ENCODE assay signal across 8 cellular contexts in the genomic region with DNA sequence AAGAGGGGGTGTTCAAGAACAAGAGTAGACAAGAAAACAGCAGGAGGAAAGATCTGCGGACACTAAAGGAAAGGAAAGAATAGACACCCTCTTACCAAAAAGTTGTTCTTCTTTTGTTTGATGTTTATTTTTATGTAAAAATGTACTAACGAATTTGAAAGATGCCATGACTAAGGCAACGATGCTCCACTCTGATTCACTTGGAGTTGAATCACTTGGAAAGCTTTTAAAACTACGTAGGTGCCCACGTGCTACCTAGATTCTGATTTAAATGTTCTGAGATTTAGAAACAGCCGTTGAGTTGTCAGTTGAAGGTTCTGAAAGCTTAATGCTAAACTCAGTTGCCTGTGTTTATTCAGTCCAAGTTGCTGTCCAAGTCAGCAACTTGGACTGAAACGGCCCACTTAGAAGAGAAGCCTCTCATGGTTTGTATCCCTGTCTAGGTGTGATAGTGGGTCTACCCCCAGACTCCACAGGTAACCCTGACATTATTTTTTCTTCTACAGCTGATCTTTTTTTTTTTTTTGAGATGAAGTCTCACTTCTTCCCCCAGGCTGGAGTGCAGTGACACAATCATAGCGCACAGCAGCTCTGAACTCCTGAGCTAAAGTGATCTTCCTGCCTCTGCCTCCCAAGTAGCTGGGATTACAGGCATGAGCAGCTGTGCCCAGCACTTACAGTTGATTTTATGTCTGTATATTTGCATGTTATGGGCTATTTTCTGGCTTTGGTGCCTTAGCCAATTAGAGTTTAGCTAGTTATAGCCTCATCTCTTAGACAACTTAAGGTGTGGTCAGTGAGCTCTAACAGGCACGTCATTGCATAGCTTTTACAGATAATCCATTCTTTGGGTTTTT. TPM values are rescaled to one million over a fixed set of nuclear protein-coding genes. Genes with fewer than 3 reads are reported as not detected.
DNase-seq lines count a peak whose midpoint lies in the region; ATAC-seq and TF ChIP-seq lines count a peak whose summit lies in the region.

No MANE protein-coding gene starts in this region.

- no peaks in the 10 kb centered on the region for H3K36me3 ChIP-seq in HCT116 (ENCODE audit: control insufficient read depth in 1 of 2, insufficient read depth in 2 of 2, low read length in 2 of 2)
- H3K36me3 ChIP-seq in esophagus squamous epithelium, result peaks cover 0 to 1% (median 0%) of the 10 kb centered on the region in 3 donors

- no TSS peak for BruUV-seq in HCT116 (replicated peaks; lab: Mats Ljungman, UMichigan)

- H3K9me3 ChIP-seq in AG04450 (ENCODE audit: control insufficient read depth, insufficient read depth, low read length) (no peaks in the 10 kb centered on the region), HCT116 (ENCODE audit: control insufficient read depth in 1 of 2, insufficient read depth in 1 of 2, low read depth in 1 of 2, low read length in 2 of 2) (no peaks in the 10 kb centered on the region), esophagus squamous epithelium (no peaks in the 10 kb centered on the region)

- H3K36me3 Mint-ChIP-seq in nephron progenitor cell (ENCODE audit: low read depth), result no peaks in the 10 kb centered on the region

- peak overlapping the region; percentile 90 for H3K4me3 ChIP-seq in AG04450 (ENCODE audit: low read depth, low read length)
- H3K4me3 ChIP-seq in HCT116 (replicated peaks in 1 of 2; ENCODE audit: low read depth in 1 of 2, low read length in 2 of 2), result peak overlapping the region; percentile 87 to 91
- peak overlapping the region; percentile 89 for H3K4me3 ChIP-seq in WI38 (ENCODE audit: low read depth, low read length)
- peak overlapping the region; percentile 82 to 99 (median 86) for H3K4me3 ChIP-seq in esophagus squamous epithelium

- peak overlapping the region; percentile 99 for H3K27ac Mint-ChIP-seq in nephron progenitor cell

- TF ChIP-seq RAD21 in HCT116 (IDR thresholded peaks at IDR 0.05; ENCODE audit: low read depth), result no peak

- no peaks in the 10 kb centered on the region for H3K79me2 ChIP-seq in HCT116 (ENCODE audit: insufficient read depth, low read length)

- POLR2A ChIA-PET in AG04450 (lab: Yijun Ruan, JAX) (interaction anchor here (0.5 to 4.9 kb wide), 13 partner anchors 9 to 1972 kb away, joined by 3 to 50 read pairs (median 5); partner anchors contain the start of gene METTL13), HCT116 (lab: Charles Lee) (interaction anchor here (0.8 kb wide), 1 partner anchor 12 kb away, joined by 3 read pairs; no protein-coding TSS in a partner anchor)

- RAD21 ChIA-PET in HCT116 (lab: Charles Lee; ENCODE audit: low non-redundant PET in 1 of 2, low total read pairs in 2 of 2, uncharacterized antibody in 2 of 2, unreplicated experiment in 2 of 2), result no interaction called here

- no peaks in the 10 kb centered on the region for H3K9me3 Mint-ChIP-seq in nephron progenitor cell

- intact Hi-C loops in HCT116 (cut with micrococcal nuclease) (loop anchor here (5.0 kb wide), 1 partner anchor 39 kb away; the partner anchor contains the start of gene METTL13), esophagus squamous epithelium (cut with DNase I) (loop anchor here (5.0 kb wide), 1 partner anchor 39 kb away; the partner anchor contains the start of gene METTL13)

- peaks cover 3% of the 10 kb centered on the region for H3K27me3 Mint-ChIP-seq in nephron progenitor cell (ENCODE audit: low read depth, poor library complexity)

- H3K4me1 ChIP-seq in HCT116 (ENCODE audit: control insufficient read depth in 1 of 2, insufficient read depth in 2 of 2, low read length in 2 of 2) (peaks cover 4 to 27% of the 10 kb centered on the region in 2 experiments; a peak in 3 of 4 replicates), esophagus squamous epithelium (peaks cover 15 to 40% (median 27%) of the 10 kb centered on the region in 3 donors)

- no peak for ATAC-seq in HCT116

- CTCF ChIA-PET in AG04450 (lab: Charles Lee), result interaction anchor here (0.6 to 3.1 kb wide), 12 partner anchors 11 to 611 kb away, joined by 3 to 16 read pairs (median 6); partner anchors contain the start of gene METTL13
- CTCF ChIA-PET in HCT116 (lab: Charles Lee), result interaction anchor here (0.8 to 1.1 kb wide), 2 partner anchors 27 to 240 kb away, joined by 3 read pairs; no protein-coding TSS in a partner anchor

- 11 to 14% methylated on average over 9 of the region's 9 CpGs for WGBS in esophagus squamous epithelium, 2 donors

- peak overlapping the region; percentile 79 for H2AFZ ChIP-seq in HCT116 (ENCODE audit: low read depth, low read length, poor library complexity, severe bottlenecking)

- peak overlapping the region; percentile 92 for H3K4me2 ChIP-seq in HCT116 (ENCODE audit: low read length)

- peak overlapping the region; percentile 95 for H3K27ac ChIP-seq in AG04450 (ENCODE audit: low read depth, low read length)
- peak overlapping the region; percentile 82; the same call in 1 of the 2 replicates for H3K27ac ChIP-seq in HCT116 (ENCODE audit: low read depth, low read length)
- H3K27ac ChIP-seq in esophagus squamous epithelium, result peak overlapping the region; percentile 92 to 99 (median 98)

- TF ChIP-seq POLR2A in HCT116 (IDR thresholded peaks at IDR 0.05; ENCODE audit: borderline replicate concordance, extremely low read depth, insufficient read depth, insufficient read length) (no peak), esophagus squamous epithelium (IDR thresholded peaks at IDR 0.05) (peak in 1 of 4 donors; percentile 22)

- peak overlapping the region; percentile 74 for H3K9ac ChIP-seq in HCT116 (ENCODE audit: low read length)

- H3K27me3 ChIP-seq in AG04450 (ENCODE audit: control insufficient read depth, insufficient read depth, low read length) (no peaks in the 10 kb centered on the region), HCT116 (ENCODE audit: insufficient read depth, low read length) (no peaks in the 10 kb centered on the region), esophagus squamous epithelium (no peaks in the 10 kb centered on the region)

- TF ChIP-seq CTCF in AG04450 (IDR thresholded peaks at IDR 0.05; ENCODE audit: low read depth, low read length), result no peak
- TF ChIP-seq CTCF in HCT116 (IDR thresholded peaks at IDR 0.05 in 2 of 3, conservative IDR thresholded peaks at IDR 0.05 in 1 of 3; ENCODE audit: borderline replicate concordance in 1 of 3, insufficient read depth in 1 of 3, low read depth in 2 of 3, low read length in 2 of 3), result no peak
- no peak for TF ChIP-seq CTCF in WI38 (IDR thresholded peaks at IDR 0.05; ENCODE audit: low read depth, low read length)
- TF ChIP-seq CTCF in esophagus squamous epithelium (IDR thresholded peaks at IDR 0.05), result peak in 2 of 6 experiments; percentile 6 to 23
- no peak for TF ChIP-seq CTCF in nephron progenitor cell (IDR thresholded peaks at IDR 0.05)

- no peaks in the 10 kb centered on the region for H3K9me2 ChIP-seq in HCT116 (ENCODE audit: insufficient read depth)

- peaks cover 57% of the 10 kb centered on the region for H3K4me1 Mint-ChIP-seq in nephron progenitor cell

- no peaks in the 10 kb centered on the region for H4K20me1 ChIP-seq in HCT116 (ENCODE audit: insufficient read depth)

- H3K4me3 Mint-ChIP-seq in nephron progenitor cell, result peak overlapping the region; percentile 99

- DNase-seq in AG04450 (ENCODE audit: low read depth, low spot score) (peak; percentile 49), HCT116 (ENCODE audit: low read depth, low spot score) (no peak), esophagus squamous epithelium (lab: John Stamatoyannopoulos, UW) (no peak), nephron progenitor cell (no peak), SIG-M5 (lab: John Stamatoyannopoulos, UW) (no peak), NCI-H69 (lab: John Stamatoyannopoulos, UW) (no peak), NCI-H1092 treated with DMSO at 0.1 percent for 48 hours (lab: John Stamatoyannopoulos, UW) (no peak)

TF ChIP-seq in HCT116, 20 proteins besides CTCF, POLR2A, EP300 and RAD21:
- TF ChIP-seq SIN3A (IDR thresholded peaks at IDR 0.05; ENCODE audit: low read depth), result no peak
- TF ChIP-seq MAX (IDR thresholded peaks at IDR 0.05), result no peak
- TF ChIP-seq, protein P1, sequence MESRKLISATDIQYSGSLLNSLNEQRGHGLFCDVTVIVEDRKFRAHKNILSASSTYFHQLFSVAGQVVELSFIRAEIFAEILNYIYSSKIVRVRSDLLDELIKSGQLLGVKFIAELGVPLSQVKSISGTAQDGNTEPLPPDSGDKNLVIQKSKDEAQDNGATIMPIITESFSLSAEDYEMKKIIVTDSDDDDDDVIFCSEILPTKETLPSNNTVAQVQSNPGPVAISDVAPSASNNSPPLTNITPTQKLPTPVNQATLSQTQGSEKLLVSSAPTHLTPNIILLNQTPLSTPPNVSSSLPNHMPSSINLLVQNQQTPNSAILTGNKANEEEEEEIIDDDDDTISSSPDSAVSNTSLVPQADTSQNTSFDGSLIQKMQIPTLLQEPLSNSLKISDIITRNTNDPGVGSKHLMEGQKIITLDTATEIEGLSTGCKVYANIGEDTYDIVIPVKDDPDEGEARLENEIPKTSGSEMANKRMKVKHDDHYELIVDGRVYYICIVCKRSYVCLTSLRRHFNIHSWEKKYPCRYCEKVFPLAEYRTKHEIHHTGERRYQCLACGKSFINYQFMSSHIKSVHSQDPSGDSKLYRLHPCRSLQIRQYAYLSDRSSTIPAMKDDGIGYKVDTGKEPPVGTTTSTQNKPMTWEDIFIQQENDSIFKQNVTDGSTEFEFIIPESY (IDR thresholded peaks at IDR 0.05; ENCODE audit: extremely low read depth, insufficient replicate concordance, low read length), result no peak
- no peak for TF ChIP-seq EGR1 (IDR thresholded peaks at IDR 0.05; ENCODE audit: low read depth)
- TF ChIP-seq ZNF274 (IDR thresholded peaks at IDR 0.05; ENCODE audit: low read depth, low read length), result no peak
- TF ChIP-seq ELF1 (IDR thresholded peaks at IDR 0.05; ENCODE audit: borderline replicate concordance, low read depth), result no peak
- no peak for TF ChIP-seq CEBPB (IDR thresholded peaks at IDR 0.05; ENCODE audit: low read depth)
- TF ChIP-seq ZFX (IDR thresholded peaks at IDR 0.05), result no peak
- TF ChIP-seq POLR2AphosphoS5 (IDR thresholded peaks at IDR 0.05; ENCODE audit: low read depth, low read length), result no peak

RNA-seq across cellular contexts. Expression of gene VAMP4, which starts 1.4 kb away (rescaled TPM):
- polyA plus RNA-seq in AG04450 (2011; rRNA removed), result 13.0 and 20.8 TPM in 2 replicates
- polyA minus RNA-seq in AG04450 (2011; rRNA and poly(A)+ RNA removed), result 2.8 and 7.3 TPM in 2 replicates
- 6.3 TPM for total RNA-seq in HCT116 (2021; ENCODE audit: unreplicated experiment)
- 1.4 and 2.4 TPM in 2 replicates for polyA plus RNA-seq in HCT116 (2012)
- total RNA-seq in esophagus squamous epithelium, result 10 to 100 TPM in 1 of 4 donors, 1 to 10 TPM in 3; 3.5 to 11.4 (median 6.3) TPM

RNA-seq across cellular contexts. Expression of gene METTL13, which starts 38.2 kb away (rescaled TPM):
- 32.0 and 32.9 TPM in 2 replicates for polyA plus RNA-seq in AG04450 (2011; rRNA removed)
- 31.4 and 31.8 TPM in 2 replicates for polyA minus RNA-seq in AG04450 (2011; rRNA and poly(A)+ RNA removed)
- total RNA-seq in HCT116 (2021; ENCODE audit: unreplicated experiment) (33.9 TPM), esophagus squamous epithelium (10 to 100 TPM; 14.0 to 20.8 (median 18.3) TPM)
- polyA plus RNA-seq in HCT116 (2012), result 27.8 and 29.2 TPM in 2 replicates
